16 cellular contexts compared by ENCODE assay signal in the genomic region with DNA sequence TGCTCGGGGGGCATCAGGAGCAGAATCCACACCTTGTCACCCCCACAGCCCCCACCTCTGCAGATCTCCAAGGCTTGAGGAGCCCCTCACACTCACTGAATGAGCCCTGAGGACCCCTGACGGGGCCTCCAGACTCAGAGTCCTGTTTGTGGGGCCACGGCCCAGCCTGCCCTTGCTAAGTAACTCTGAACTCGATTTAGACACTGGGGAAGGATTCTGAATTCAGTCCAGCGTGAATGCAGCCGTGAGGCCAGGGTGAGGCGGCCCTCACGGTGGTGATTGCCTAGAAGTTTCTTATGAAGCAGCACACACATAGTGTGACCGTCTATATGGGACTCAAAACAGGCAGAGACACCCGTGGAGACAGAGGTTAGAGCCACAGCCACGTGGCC. TPM values are rescaled to one million over a fixed set of nuclear protein-coding genes. Genes with fewer than 3 reads are reported as not detected.
A peak's percentile ranks its signal among the peaks of the same experiment; 100 is the strongest.
DNase-seq lines count a peak whose midpoint lies in the region; ATAC-seq, FAIRE-seq and TF ChIP-seq lines count a peak whose summit lies in the region.
"Had no signal": no experiment of that assay in that cellular context is flagged by ENCODE, and none has a peak within 500 bp of the region (broad histone marks: within the 10 kb centered on the region; RNA-seq: fewer than 3 reads in every experiment).

No MANE protein-coding gene starts in this region.

- H3K4me2 ChIP-seq in Karpas-422 (ENCODE audit: low read depth, low read length, poor library complexity, severe bottlenecking), result no peak overlapping the region

- H3K36me3 Mint-ChIP-seq in activated CD4-positive, alpha-beta T cell treated with anti-CD3 and anti-CD28 coated beads for 36 hours (ENCODE audit: low read depth), result no peaks in the 10 kb centered on the region
- peaks cover 0 to 6% (median 0%) of the 10 kb centered on the region in 3 donors for H3K36me3 Mint-ChIP-seq in naive thymus-derived CD8-positive, alpha-beta T cell

- no peaks in the 10 kb centered on the region for H3K79me2 ChIP-seq in Karpas-422 (ENCODE audit: low read length)

- intact Hi-C loops in activated CD4-positive, alpha-beta T cell treated with anti-CD3 and anti-CD28 coated beads for 36 hours (cut with DNase I, micrococcal nuclease), result no loop called here
- intact Hi-C loops in kidney (cut with DNase I), result no loop called here
- intact Hi-C loops in posterior vena cava (cut with DNase I), result no loop called here

- H3K27me3 ChIP-seq in Karpas-422 (ENCODE audit: low read length), result no peaks in the 10 kb centered on the region

- peak; percentile 2 for DNase-seq in activated CD4-positive, alpha-beta T cell treated with anti-CD3 and anti-CD28 coated beads for 36 hours
- DNase-seq in activated CD4-positive, alpha-beta T cell treated with anti-CD3 and anti-CD28 coated beads, Interleukin-2, amount 50 U/mL, for 4 hours, result no peak
- no peak for DNase-seq in Karpas-422
- peak; percentile 47 for DNase-seq in kidney
- peak; percentile 49 for DNase-seq in posterior vena cava (ENCODE audit: low spot score)
- DNase-seq in activated CD4-positive, CD25-positive, alpha-beta regulatory T cell treated with anti-CD3 and anti-CD28 coated beads, Interleukin-2, amount 50 U/mL, for 72 hours, result no peak
- DNase-seq in naive thymus-derived CD8-positive, alpha-beta T cell, result no peak
- DNase-seq: 8988T; C1 segment of cervical spinal cord; DMS153; EL; H9; NCI-H1048; NCI-H2107; NK-92 treated with Interleukin-12 subunit alpha and Interleukin-12 subunit beta, amount 100 ng/mL, for 24 hours had no signal

- no peaks in the 10 kb centered on the region for H4K20me1 ChIP-seq in Karpas-422 (ENCODE audit: insufficient read depth, low read depth, low read length)

- peaks cover 29% of the 10 kb centered on the region for H3K27me3 Mint-ChIP-seq in activated CD4-positive, alpha-beta T cell treated with anti-CD3 and anti-CD28 coated beads for 36 hours
- H3K27me3 Mint-ChIP-seq in naive thymus-derived CD8-positive, alpha-beta T cell, result peaks cover 6 to 53% (median 29%) of the 10 kb centered on the region in 5 donors

- H3K4me3 ChIP-seq in Karpas-422 (ENCODE audit: low read length), result no peak overlapping the region
- H3K4me3 ChIP-seq in kidney (ENCODE audit: low read length in 2 of 2), result no peak overlapping the region

- no peak for TF ChIP-seq CTCF in kidney (IDR thresholded peaks at IDR 0.05; ENCODE audit: borderline replicate concordance, extremely low read depth, insufficient read depth)

- H3K9me2 ChIP-seq in Karpas-422 (replicated peaks; ENCODE audit: insufficient read depth, low read length), result no peaks in the 10 kb centered on the region

- no peak overlapping the region for H3K4me3 Mint-ChIP-seq in activated CD4-positive, alpha-beta T cell treated with anti-CD3 and anti-CD28 coated beads for 36 hours
- H3K4me3 Mint-ChIP-seq in naive thymus-derived CD8-positive, alpha-beta T cell, result no peak overlapping the region
- H3K4me3 Mint-ChIP-seq: H9 had no signal

- H2AFZ ChIP-seq in Karpas-422 (ENCODE audit: low read length), result no peak overlapping the region

- CTCF ChIA-PET in activated CD4-positive, alpha-beta T cell treated with anti-CD3 and anti-CD28 coated beads for 36 hours (lab: Charles Lee), result no interaction called here

- peaks cover 12% of the 10 kb centered on the region for H3K4me1 ChIP-seq in Karpas-422 (ENCODE audit: low read length)
- peaks cover 0 to 2% of the 10 kb centered on the region in 2 donors for H3K4me1 ChIP-seq in kidney (ENCODE audit: control insufficient read depth in 1 of 2, insufficient read depth in 1 of 2, low read depth in 1 of 2, low read length in 2 of 2)

- H3K4me1 Mint-ChIP-seq in activated CD4-positive, alpha-beta T cell treated with anti-CD3 and anti-CD28 coated beads for 36 hours, result peaks cover 6% of the 10 kb centered on the region
- H3K4me1 Mint-ChIP-seq in naive thymus-derived CD8-positive, alpha-beta T cell, result peaks cover 4 to 10% (median 8%) of the 10 kb centered on the region in 4 donors

- no peaks in the 10 kb centered on the region for H3K9me3 Mint-ChIP-seq in activated CD4-positive, alpha-beta T cell treated with anti-CD3 and anti-CD28 coated beads for 36 hours (ENCODE audit: low read depth)
- H3K9me3 Mint-ChIP-seq in naive thymus-derived CD8-positive, alpha-beta T cell, result no peaks in the 10 kb centered on the region

- FAIRE-seq in kidney (lab: Jason Lieb, UNC), result no peak

- POLR2A ChIA-PET in activated CD4-positive, alpha-beta T cell treated with anti-CD3 and anti-CD28 coated beads for 36 hours (lab: Charles Lee), result no interaction called here
- POLR2A ChIA-PET in naive thymus-derived CD8-positive, alpha-beta T cell (lab: Charles Lee), result no interaction called here

- H3K9me3 ChIP-seq in Karpas-422 (ENCODE audit: low read length), result no peaks in the 10 kb centered on the region
- no peaks in the 10 kb centered on the region for H3K9me3 ChIP-seq in kidney (ENCODE audit: control insufficient read depth in 1 of 2, low read length in 2 of 2)

- no peak overlapping the region for H3K27ac Mint-ChIP-seq in activated CD4-positive, alpha-beta T cell treated with anti-CD3 and anti-CD28 coated beads for 36 hours
- H3K27ac Mint-ChIP-seq in naive thymus-derived CD8-positive, alpha-beta T cell, result no peak overlapping the region
- H3K27ac Mint-ChIP-seq: H9 had no signal

- H3K27ac ChIP-seq in Karpas-422 (ENCODE audit: low read length) (no peak overlapping the region), kidney (ENCODE audit: low read depth in 2 of 2, low read length in 2 of 2) (no peak overlapping the region)

- H3K36me3 ChIP-seq in Karpas-422 (ENCODE audit: insufficient read depth, low read length), result no peaks in the 10 kb centered on the region
- H3K36me3 ChIP-seq in kidney (ENCODE audit: control insufficient read depth in 1 of 2, insufficient read depth in 2 of 2, low read length in 2 of 2), result no peaks in the 10 kb centered on the region

- H3K9ac ChIP-seq in Karpas-422 (ENCODE audit: low read length) (peak overlapping the region; percentile 33; the same call in 1 of the 2 replicates), kidney (ENCODE audit: low read length in 2 of 2) (no peak overlapping the region)

- no peak for ATAC-seq in activated CD4-positive, alpha-beta T cell treated with anti-CD3 and anti-CD28 coated beads for 36 hours
- no peak for ATAC-seq in naive thymus-derived CD8-positive, alpha-beta T cell
- no peak for ATAC-seq in GM21723 (IDR thresholded peaks at IDR 0.05; ENCODE audit: unreplicated experiment)

RNA-seq across cellular contexts. Expression of gene ADARB1, which starts 58.9 kb away (rescaled TPM):
- total RNA-seq in activated CD4-positive, alpha-beta T cell treated with anti-CD3 and anti-CD28 coated beads for 36 hours, result 10 to 100 TPM; 32.8 to 37.7 TPM
- 1.4 and 2.0 TPM in 2 replicates for total RNA-seq in Karpas-422 (2014; rRNA removed; shearing (Covaris generic); ENCODE audit: low replicate concordance)
- total RNA-seq in kidney, result 34.9 TPM
- 6.7 TPM for polyA plus RNA-seq in kidney (ENCODE audit: insufficient read depth, low read depth, low replicate concordance)
- total RNA-seq in posterior vena cava, result 10 to 100 TPM; 72.4 to 85.6 TPM
- total RNA-seq in naive thymus-derived CD8-positive, alpha-beta T cell, result 10 to 100 TPM; 34.3 to 36.9 TPM
- polyA plus RNA-seq in naive thymus-derived CD8-positive, alpha-beta T cell, result 1 to 10 TPM; 2.9 to 7.7 (median 5.2) TPM

Comparison
In these comparisons a context has a peak if more than half of its experiments do, and no peak if none do; other contexts are left out.
1. DNase-seq: peak in activated CD4-positive, alpha-beta T cell treated with anti-CD3 and anti-CD28 coated beads for 36 hours (single experiment), kidney (single experiment) and posterior vena cava (single experiment); none in activated CD4-positive, alpha-beta T cell treated with anti-CD3 and anti-CD28 coated beads, Interleukin-2, amount 50 U/mL, for 4 hours (0 of 2), Karpas-422 (single experiment), activated CD4-positive, CD25-positive, alpha-beta regulatory T cell treated with anti-CD3 and anti-CD28 coated beads, Interleukin-2, amount 50 U/mL, for 72 hours (single experiment) and naive thymus-derived CD8-positive, alpha-beta T cell (0 of 10).
2. RNA of gene ADARB1, which starts 58.9 kb away (total RNA-seq): 72.4 to 85.6 TPM in posterior vena cava, 32.8 to 37.7 TPM in activated CD4-positive, alpha-beta T cell treated with anti-CD3 and anti-CD28 coated beads for 36 hours, 34.3 to 36.9 TPM in naive thymus-derived CD8-positive, alpha-beta T cell and 34.9 TPM in kidney (single experiment); 1.4 to 2.0 TPM in Karpas-422; every median in the first group is over 10 times any median in the second.